Comparison of ENCODE assay signal across 1 cellular context in the genomic region with DNA sequence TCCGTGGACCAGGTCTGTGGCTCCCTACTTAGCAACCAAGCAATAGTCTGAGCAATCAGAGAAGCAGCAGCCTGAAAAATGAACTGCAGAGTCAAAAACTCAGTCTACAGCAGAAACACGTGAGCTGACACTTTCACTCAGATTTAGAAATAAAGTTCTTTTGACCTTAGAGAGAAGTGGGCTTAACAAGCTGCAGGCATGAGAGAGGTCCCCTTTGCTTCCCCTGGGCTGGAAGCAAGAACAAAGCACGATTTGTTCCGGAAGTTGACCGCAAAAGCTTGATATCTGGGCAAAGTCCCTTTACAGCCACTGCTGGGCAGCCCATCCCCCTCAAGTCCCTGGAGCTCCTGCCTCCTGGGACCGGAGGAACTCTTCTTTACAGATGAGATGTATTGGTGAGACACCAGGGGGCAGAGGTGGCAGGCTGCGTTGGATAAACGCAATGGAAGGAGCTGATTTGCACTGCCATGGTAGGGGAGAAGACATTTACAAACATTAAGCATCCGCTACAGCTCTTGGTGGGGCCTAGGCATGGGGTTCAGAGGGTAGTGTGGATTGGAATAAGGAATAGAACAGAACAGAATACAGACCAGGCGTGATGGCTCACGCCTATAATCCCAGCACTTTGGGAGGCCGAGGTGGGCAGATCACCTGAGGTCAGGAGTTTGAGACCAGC.
TF ChIP-seq lines count a peak whose summit lies in the region.

No MANE protein-coding gene starts in this region.

TF ChIP-seq in SK-N-SH, 30 proteins besides CTCF, POLR2A, EP300 and RAD21 (continued from another document):
- TF ChIP-seq REST (IDR thresholded peaks at IDR 0.05; ENCODE audit: low read depth, low read length): no peak
- no peak for TF ChIP-seq NRF1 (IDR thresholded peaks at IDR 0.05; ENCODE audit: low read depth, low read length)
- no peak for TF ChIP-seq YY1 (IDR thresholded peaks at IDR 0.05; ENCODE audit: low read depth)
- TF ChIP-seq RFX5 (IDR thresholded peaks at IDR 0.05; ENCODE audit: low read length): no peak
- TF ChIP-seq SIN3A (IDR thresholded peaks at IDR 0.05; ENCODE audit: borderline replicate concordance, low read depth, low read length): no peak
- TF ChIP-seq TEAD4 (IDR thresholded peaks at IDR 0.05; ENCODE audit: borderline replicate concordance, insufficient read depth): no peak
- no peak for TF ChIP-seq FOSL2 (IDR thresholded peaks at IDR 0.05; ENCODE audit: borderline replicate concordance, low read depth)
- no peak for TF ChIP-seq IRF3 (IDR thresholded peaks at IDR 0.05; ENCODE audit: low read depth, low read length)
